Comparison of ENCODE assay signal across 26 cellular contexts in the genomic region with DNA sequence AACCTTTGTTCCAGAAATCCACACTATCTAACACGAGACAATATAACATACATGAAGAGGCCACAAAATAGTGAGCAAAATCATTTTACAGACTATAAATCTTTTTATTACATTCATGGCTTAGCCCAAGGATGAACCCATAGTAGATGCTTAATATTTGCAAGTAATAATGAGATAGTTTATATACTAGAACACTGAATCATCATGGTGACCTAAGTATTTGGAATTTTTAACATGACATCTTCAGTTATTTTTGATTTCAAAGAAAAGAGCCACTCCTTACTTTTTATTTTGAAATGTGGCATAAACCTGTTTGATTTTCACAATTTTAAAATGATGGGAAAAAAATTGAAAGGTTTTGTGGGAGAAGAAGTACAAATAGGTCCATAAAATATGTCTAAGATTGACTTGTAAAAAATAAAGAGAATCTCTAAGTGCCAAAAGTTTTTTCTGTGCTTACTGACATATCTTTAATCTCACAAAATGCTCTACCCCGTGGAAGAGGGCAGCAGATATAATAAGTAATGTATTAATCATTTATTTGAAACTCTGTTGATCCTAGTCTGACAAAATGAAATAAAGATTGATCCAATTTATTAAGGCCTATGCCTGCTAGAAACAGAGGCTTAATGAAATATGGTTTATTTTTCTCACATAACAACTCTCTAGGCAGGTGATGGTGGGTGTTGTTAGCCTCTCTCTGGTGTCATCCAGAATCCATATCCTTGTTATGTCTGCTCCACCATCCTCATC.
"Had no signal": no experiment of that assay in that cellular context is flagged by ENCODE, and none has a peak within 500 bp of the region (broad histone marks: within the 10 kb centered on the region; RNA-seq: fewer than 3 reads in every experiment).

No MANE protein-coding gene starts in this region.

- H3K4me1 ChIP-seq: psoas muscle, right atrium auricular region, suprapubic skin, tibial nerve had no signal

- H3K9me3 ChIP-seq: neutrophil, ovary, psoas muscle, right atrium auricular region, suprapubic skin, tibial nerve had no signal

- FAIRE-seq: kidney, small intestine, urothelium cell line had no signal

- ATAC-seq: activated T-cell treated with anti-CD3 and anti-CD28 coated beads, Interleukin-2, amount 50 U/mL, for 4 hours; natural killer cell treated with Interleukin-12 subunit alpha and Interleukin-12 subunit beta and Interleukin-15 and Interleukin-18, amount 100 ng/mL, for 72 hours; psoas muscle; stimulated activated effector memory CD8-positive, alpha-beta T cell treated with anti-CD3 and anti-CD28 coated beads, Interleukin-12 subunit alpha, Interleukin-12 subunit beta, amount 100 ng/mL, for 72 hours; stimulated activated naive CD8-positive, alpha-beta T cell treated with anti-CD3 and anti-CD28 coated beads, Interleukin-15, amount 100 ng/mL, for 72 hours; T-helper 17 cell had no signal

- H3K36me3 ChIP-seq: cardiac muscle cell, neutrophil, ovary, right atrium auricular region, suprapubic skin, tibial nerve had no signal

- H3K27ac ChIP-seq: cardiac muscle cell, epithelial cell of prostate, neutrophil, ovary, psoas muscle, right atrium auricular region, suprapubic skin, tibial nerve had no signal

- DNase-seq: activated CD4-positive, alpha-beta T cell treated with anti-CD3 and anti-CD28 coated beads for 4 hours; activated CD4-positive, alpha-beta T cell treated with anti-CD3 and anti-CD28 coated beads, Interleukin-2, amount 50 U/mL, for 48 hours; activated CD4-positive, CD25-positive, alpha-beta regulatory T cell; activated CD8-positive, alpha-beta memory T cell treated with anti-CD3 and anti-CD28 coated beads, Interleukin-2, amount 50 U/mL, for 48 hours; activated naive CD4-positive, alpha-beta T cell treated with anti-CD3 and anti-CD28 coated beads for 36 hours; activated naive CD8-positive, alpha-beta T cell treated with anti-CD3 and anti-CD28 coated beads, Interleukin-2, amount 10 ng/mL, durations not matched to agents 7 days and 5 days; activated T-cell treated with anti-CD3 and anti-CD28 coated beads, Interleukin-2, amount 50 U/mL, for 4 hours; cortex of kidney; endodermal cell; kidney; ovary; psoas muscle; small intestine; stimulated activated CD4-positive, alpha-beta T cell treated with anti-CD3 and anti-CD28 coated beads, Interleukin-2, amount 100 ng/mL, for 24 hours; stimulated activated naive CD8-positive, alpha-beta T cell treated with anti-CD3 and anti-CD28 coated beads, Interleukin-15, amount 100 ng/mL, for 72 hours; T-helper 17 cell had no signal

- H3K4me3 ChIP-seq: cardiac muscle cell, lung, ovary, psoas muscle, right atrium auricular region, suprapubic skin, tibial nerve had no signal

- H3K27me3 ChIP-seq: cardiac muscle cell, neutrophil, ovary, right atrium auricular region, suprapubic skin, tibial nerve had no signal
